ENCODE assay signal across 8 cellular contexts in the genomic region with DNA sequence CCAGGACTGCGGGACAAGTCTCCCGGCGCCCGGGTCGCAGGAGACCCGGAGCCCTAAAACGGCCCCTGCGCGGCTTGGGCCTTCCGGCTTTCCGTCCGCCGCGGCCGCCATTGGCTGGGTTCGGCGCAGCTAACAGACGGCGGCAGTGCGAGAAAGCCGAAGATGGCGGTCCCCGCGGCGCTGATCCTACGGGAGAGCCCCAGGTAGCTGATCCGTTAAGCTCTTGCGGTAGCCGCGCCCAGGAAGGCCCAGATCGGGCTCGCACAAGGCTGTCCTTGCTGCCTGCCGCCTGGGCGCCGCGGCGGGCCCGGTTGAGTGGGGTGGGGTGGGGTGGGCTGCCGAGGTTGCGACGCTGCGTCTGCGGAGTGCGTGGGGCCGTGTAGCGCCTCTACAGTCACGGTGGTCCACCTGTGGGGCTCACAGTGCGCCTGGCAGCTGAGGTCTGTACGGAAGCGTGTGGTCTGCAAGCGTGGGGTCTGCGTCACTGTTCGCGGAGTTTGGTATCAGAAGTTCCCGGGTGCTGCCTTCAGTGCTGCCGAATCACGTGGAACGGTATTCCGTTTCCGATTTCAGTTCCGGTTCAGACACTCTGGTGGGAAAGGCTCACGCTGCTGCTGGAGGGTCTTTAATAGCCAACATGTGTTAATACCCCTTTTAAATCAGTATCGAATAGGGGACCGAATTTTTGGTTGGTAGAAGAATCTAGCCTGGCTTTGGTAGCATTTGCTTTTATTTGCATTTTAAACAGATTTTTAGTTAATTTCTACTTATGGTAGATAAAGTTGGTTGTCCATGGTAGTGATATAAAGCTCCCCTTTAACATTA. TPM values are rescaled to one million over a fixed set of nuclear protein-coding genes. Genes with fewer than 3 reads are reported as not detected.
DNase-seq lines count a peak whose midpoint lies in the region; ATAC-seq and TF ChIP-seq lines count a peak whose summit lies in the region.

A gene (plus strand): TSS at position 135 of the 825 bp plus-strand sequence.

- H3K9me3 ChIP-seq in T-helper 17 cell (ENCODE audit: control insufficient read depth, low read length, poor library complexity, severe bottlenecking): no peaks in the 10 kb centered on the region
- H3K9me3 ChIP-seq in right atrium auricular region: no peaks in the 10 kb centered on the region
- no peaks in the 10 kb centered on the region for H3K9me3 ChIP-seq in psoas muscle

- TF ChIP-seq CTCF in GM13977 (IDR thresholded peaks at IDR 0.05; ENCODE audit: extremely low read depth, insufficient read depth, missing control alignments) (no peak), right atrium auricular region (IDR thresholded peaks at IDR 0.05) (no peak), psoas muscle (IDR thresholded peaks at IDR 0.05) (no peak)

- intact Hi-C loops in psoas muscle (cut with DNase I): loop anchor here in 1 of 2 donors (10.0 kb wide), 1 partner anchor 240 kb away; a partner anchor contains a TSS

- peak within 1 kb of the TSS; percentile 95 to 97 for H3K4me3 ChIP-seq in right atrium auricular region
- H3K4me3 ChIP-seq in psoas muscle: peak within 1 kb of the TSS; percentile 87
- H3K4me3 ChIP-seq in urinary bladder (ENCODE audit: low read depth, low read length): peak within 1 kb of the TSS; percentile 78

- H3K36me3 ChIP-seq in right atrium auricular region (peaks cover 5% of the 10 kb centered on the region), psoas muscle (ENCODE audit: insufficient read depth in 1 of 2, low read depth in 1 of 2) (peaks cover 5 to 27% of the 10 kb centered on the region in 2 donors), urinary bladder (ENCODE audit: insufficient read depth) (no peaks in the 10 kb centered on the region)

- peak within 1 kb of the TSS; percentile 91 for H3K4me3 Mint-ChIP-seq in T-helper 17 cell

- H3K36me3 Mint-ChIP-seq in T-helper 17 cell (ENCODE audit: low read depth): peaks cover 3% of the 10 kb centered on the region

- H3K27me3 Mint-ChIP-seq in T-helper 17 cell: no peaks in the 10 kb centered on the region

- H3K4me1 ChIP-seq in right atrium auricular region (peaks cover 0 to 15% of the 10 kb centered on the region in 2 donors), psoas muscle (peaks cover 8% of the 10 kb centered on the region), urinary bladder (ENCODE audit: insufficient read depth) (peaks cover 1% of the 10 kb centered on the region)

- 0% methylated on average over 61 to 64 of the region's 64 CpGs for WGBS in psoas muscle, 3 donors
- under 1% methylated on average over 64 of the region's 64 CpGs for WGBS in urinary bladder

- peaks cover 38% of the 10 kb centered on the region for H3K4me1 Mint-ChIP-seq in T-helper 17 cell

- ATAC-seq in HG02798 (IDR thresholded peaks at IDR 0.05; ENCODE audit: poor library complexity, unreplicated experiment) (peak; percentile 89), T-helper 17 cell (peak; percentile 93), psoas muscle (peak; percentile 96)

- DNase-seq in GM13977 (ENCODE audit: low spot score) (peak; percentile 76), NCI-H146 treated with DMSO at 0.1 percent for 48 hours (lab: John Stamatoyannopoulos, UW; ENCODE audit: unreplicated experiment) (peak; percentile 49), T-helper 17 cell (peak; percentile 63 to 68 (median 68)), amygdala (lab: John Stamatoyannopoulos, UW) (peak in 55 of 56 donors; percentile 15 to 87 (median 71)), right atrium auricular region (ENCODE audit: low spot score) (peak; percentile 72), psoas muscle (peak; percentile 82 to 87)

- H3K27me3 ChIP-seq in right atrium auricular region (no peaks in the 10 kb centered on the region), psoas muscle (ENCODE audit: insufficient read depth in 3 of 3, low read length in 2 of 3) (no peaks in the 10 kb centered on the region)

- H3K27ac Mint-ChIP-seq in T-helper 17 cell: peak within 1 kb of the TSS; percentile 94

- in situ Hi-C loops in GM13977 (cut with MboI; ENCODE audit: low pct_unique_long_range_greater_than_20kb, low sequenced_read_pairs, unreplicated experiment): no loop called here

- H3K27ac ChIP-seq in right atrium auricular region (peak within 1 kb of the TSS; percentile 91 to 97), psoas muscle (peak within 1 kb of the TSS; percentile 97), urinary bladder (ENCODE audit: low read depth) (peak within 1 kb of the TSS; percentile 89)

RNA-seq across cellular contexts. Expression of the gene that starts here (rescaled TPM):
- 10 to 100 TPM; 31.3 to 32.5 TPM for total RNA-seq in T-helper 17 cell
- 10 to 100 TPM; 20.2 to 43.6 TPM for total RNA-seq in right atrium auricular region
- total RNA-seq in psoas muscle: 10 to 100 TPM; 15.0 to 21.8 (median 17.9) TPM
- polyA plus RNA-seq in psoas muscle: 10 to 100 TPM in 1 of 3 donors, 1 to 10 TPM in 2; 8.4 to 23.0 (median 9.8) TPM
- total RNA-seq in urinary bladder: 74.7 TPM
- polyA plus RNA-seq in urinary bladder: 22.5 TPM

Comparison
In these comparisons a context has a peak if more than half of its experiments do, and no peak if none do; other contexts are left out.
1. Peak in every context shown above with its lines: DNase-seq, ATAC-seq, H3K4me3 ChIP-seq and H3K27ac ChIP-seq.